8 cellular contexts compared by ENCODE assay signal in genomic region chr4:99087887-99088484, GRCh38. TPM values are rescaled to one million over a fixed set of nuclear protein-coding genes. Genes with fewer than 3 reads are reported as not detected.
A peak's percentile ranks its signal among the peaks of the same experiment; 100 is the strongest.
DNase-seq lines count a peak whose midpoint lies in the region; TF ChIP-seq lines count a peak whose summit lies in the region.

No MANE protein-coding gene starts in this region.

- peaks cover 2% of the 10 kb centered on the region for H3K9me3 Mint-ChIP-seq in activated naive CD4-positive, alpha-beta T cell treated with anti-CD3 and anti-CD28 coated beads for 36 hours
- H3K9me3 Mint-ChIP-seq in activated CD4-positive, alpha-beta T cell treated with anti-CD3 and anti-CD28 coated beads, Interleukin-2, amount 10 ng/mL, durations not matched to agents 24 days and 14 days: no peaks in the 10 kb centered on the region
- no peaks in the 10 kb centered on the region for H3K9me3 Mint-ChIP-seq in type B pancreatic cell

- H3K27ac ChIP-seq in esophagus muscularis mucosa (replicated peaks in 1 of 4) (peak overlapping the region; percentile 90 to 96 (median 94)), mucosa of rectum (ENCODE audit: low read depth in 2 of 2, low read length in 2 of 2) (peak overlapping the region; percentile 96 to 97)

- H3K27me3 ChIP-seq in HAP-1 (ENCODE audit: low read depth) (no peaks in the 10 kb centered on the region), esophagus muscularis mucosa (no peaks in the 10 kb centered on the region), mucosa of rectum (ENCODE audit: control insufficient read depth in 2 of 2, insufficient read depth in 2 of 2, low read length in 2 of 2) (no peaks in the 10 kb centered on the region)

- 12% methylated on average over 7 of the region's 18 CpGs for WGBS in esophagus muscularis mucosa

- H3K9ac ChIP-seq in mucosa of rectum (ENCODE audit: low read depth in 1 of 2, low read length in 2 of 2): peak overlapping the region; percentile 84 to 92

- DNase-seq in activated naive CD4-positive, alpha-beta T cell treated with anti-CD3 and anti-CD28 coated beads for 36 hours: peak; percentile 38
- DNase-seq in activated naive CD4-positive, alpha-beta T cell treated with Interleukin-2 at 50 U/mL for 16 hours: no peak
- DNase-seq in HAP-1 (ENCODE audit: low spot score in 2 of 2): peak; percentile 35 to 47
- no peak for DNase-seq in LNCaP clone FGC (ENCODE audit: low read depth)
- no peak for DNase-seq in activated CD4-positive, alpha-beta T cell treated with anti-CD3 and anti-CD28 coated beads, Interleukin-2, amount 10 ng/mL, durations not matched to agents 24 days and 14 days
- DNase-seq in esophagus muscularis mucosa (ENCODE audit: extremely low spot score): peak; percentile 95
- DNase-seq in type B pancreatic cell (ENCODE audit: extremely low spot score, unreplicated experiment): no peak

- H3K36me3 Mint-ChIP-seq in activated naive CD4-positive, alpha-beta T cell treated with anti-CD3 and anti-CD28 coated beads for 36 hours (ENCODE audit: low read depth): peaks cover 5% of the 10 kb centered on the region
- peaks cover 27% of the 10 kb centered on the region for H3K36me3 Mint-ChIP-seq in activated CD4-positive, alpha-beta T cell treated with anti-CD3 and anti-CD28 coated beads, Interleukin-2, amount 10 ng/mL, durations not matched to agents 24 days and 14 days (ENCODE audit: low read depth)
- H3K36me3 Mint-ChIP-seq in type B pancreatic cell: peaks cover 25% of the 10 kb centered on the region

- in situ Hi-C loops in HAP-1 (cut with MboI; ENCODE audit: low sequenced_read_pairs): no loop called here

- intact Hi-C loops in activated naive CD4-positive, alpha-beta T cell treated with anti-CD3 and anti-CD28 coated beads for 36 hours (cut with micrococcal nuclease): loop anchor here (1.0 to 5.0 kb wide), 11 partner anchors 32 to 945 kb away; partner anchors contain the start of genes METAP1, RAP1GDS1, STPG2 and TRMT10A
- intact Hi-C loops in activated CD4-positive, alpha-beta T cell treated with anti-CD3 and anti-CD28 coated beads, Interleukin-2, amount 10 ng/mL, durations not matched to agents 24 days and 14 days (cut with micrococcal nuclease): loop anchor here (1.0 to 2.0 kb wide), 5 partner anchors 31 to 945 kb away; partner anchors contain the start of genes METAP1, STPG2 and TRMT10A
- intact Hi-C loops in esophagus muscularis mucosa (cut with DNase I): no loop called here

- no peak for TF ChIP-seq CTCF in LNCaP clone FGC (IDR thresholded peaks at IDR 0.05; ENCODE audit: control insufficient read depth, extremely low read depth, insufficient read depth)
- no peak for TF ChIP-seq CTCF in esophagus muscularis mucosa (IDR thresholded peaks at IDR 0.05)
- no peak for TF ChIP-seq CTCF in type B pancreatic cell (conservative IDR thresholded peaks at IDR 0.05)

- H3K4me3 Mint-ChIP-seq in activated naive CD4-positive, alpha-beta T cell treated with anti-CD3 and anti-CD28 coated beads for 36 hours: peak overlapping the region; percentile 96
- H3K4me3 Mint-ChIP-seq in activated CD4-positive, alpha-beta T cell treated with anti-CD3 and anti-CD28 coated beads, Interleukin-2, amount 10 ng/mL, durations not matched to agents 24 days and 14 days: peak overlapping the region; percentile 90
- H3K4me3 Mint-ChIP-seq in type B pancreatic cell: peak overlapping the region; percentile 98

- peak overlapping the region; percentile 95 for H3K27ac Mint-ChIP-seq in activated naive CD4-positive, alpha-beta T cell treated with anti-CD3 and anti-CD28 coated beads for 36 hours
- H3K27ac Mint-ChIP-seq in activated CD4-positive, alpha-beta T cell treated with anti-CD3 and anti-CD28 coated beads, Interleukin-2, amount 10 ng/mL, durations not matched to agents 24 days and 14 days: peak overlapping the region; percentile 96
- H3K27ac Mint-ChIP-seq in type B pancreatic cell: peak overlapping the region; percentile 97

- TF ChIP-seq POLR2A in esophagus muscularis mucosa (IDR thresholded peaks at IDR 0.05; ENCODE audit: low read depth): no peak

- H3K27me3 Mint-ChIP-seq in activated naive CD4-positive, alpha-beta T cell treated with anti-CD3 and anti-CD28 coated beads for 36 hours (ENCODE audit: low read depth): no peaks in the 10 kb centered on the region
- peaks cover under 1% of the 10 kb centered on the region for H3K27me3 Mint-ChIP-seq in activated CD4-positive, alpha-beta T cell treated with anti-CD3 and anti-CD28 coated beads, Interleukin-2, amount 10 ng/mL, durations not matched to agents 24 days and 14 days
- no peaks in the 10 kb centered on the region for H3K27me3 Mint-ChIP-seq in type B pancreatic cell

- H3K4me1 Mint-ChIP-seq in activated naive CD4-positive, alpha-beta T cell treated with anti-CD3 and anti-CD28 coated beads for 36 hours (ENCODE audit: low read depth): peaks cover 32% of the 10 kb centered on the region
- H3K4me1 Mint-ChIP-seq in activated CD4-positive, alpha-beta T cell treated with anti-CD3 and anti-CD28 coated beads, Interleukin-2, amount 10 ng/mL, durations not matched to agents 24 days and 14 days: peaks cover 36% of the 10 kb centered on the region
- H3K4me1 Mint-ChIP-seq in type B pancreatic cell (ENCODE audit: unreplicated experiment): peaks cover 52% of the 10 kb centered on the region

- peak overlapping the region; percentile 91 for H3K4me3 ChIP-seq in HAP-1
- peak overlapping the region; percentile 86 for H3K4me3 ChIP-seq in LNCaP clone FGC (ENCODE audit: low read depth, low read length)
- H3K4me3 ChIP-seq in esophagus muscularis mucosa: peak overlapping the region; percentile 68 to 81 (median 74)
- H3K4me3 ChIP-seq in mucosa of rectum (ENCODE audit: low read length in 2 of 2): peak overlapping the region; percentile 82 to 91

- CTCF ChIA-PET in activated naive CD4-positive, alpha-beta T cell treated with anti-CD3 and anti-CD28 coated beads for 36 hours (lab: Charles Lee): interaction anchor here (0.8 to 2.2 kb wide), 3 partner anchors 32 to 945 kb away, joined by 3 to 8 read pairs (median 6); partner anchors contain the start of genes METAP1 and STPG2

- H3K36me3 ChIP-seq in HAP-1 (replicated peaks) (peaks cover 28% of the 10 kb centered on the region), esophagus muscularis mucosa (peaks cover 13 to 29% (median 20%) of the 10 kb centered on the region in 4 donors), mucosa of rectum (ENCODE audit: control insufficient read depth in 2 of 2, insufficient read depth in 2 of 2, low read length in 2 of 2) (peaks cover 18 to 21% of the 10 kb centered on the region in 2 donors)

- TF ChIP-seq EP300 in esophagus muscularis mucosa (IDR thresholded peaks at IDR 0.05): no peak

- 0 out of 2 replicates have a peak, but pooled peaks cover 2% of the 10 kb centered on the region for H3K9me3 ChIP-seq in HAP-1
- no peaks in the 10 kb centered on the region for H3K9me3 ChIP-seq in esophagus muscularis mucosa
- no peaks in the 10 kb centered on the region for H3K9me3 ChIP-seq in mucosa of rectum (ENCODE audit: control insufficient read depth in 2 of 2, low read length in 2 of 2)

- peaks cover 20% of the 10 kb centered on the region for H3K4me1 ChIP-seq in HAP-1
- peaks cover 8 to 79% (median 67%) of the 10 kb centered on the region in 4 donors for H3K4me1 ChIP-seq in esophagus muscularis mucosa
- H3K4me1 ChIP-seq in mucosa of rectum (ENCODE audit: control insufficient read depth in 2 of 2, insufficient read depth in 2 of 2, low read length in 2 of 2): peaks cover 10 to 13% of the 10 kb centered on the region in 2 donors

RNA-seq across cellular contexts. Expression of gene ADH5, which starts 0.6 kb away (rescaled TPM):
- 10 to 100 TPM; 94.3 to 99.9 TPM for total RNA-seq in activated naive CD4-positive, alpha-beta T cell treated with anti-CD3 and anti-CD28 coated beads for 36 hours
- total RNA-seq in activated CD4-positive, alpha-beta T cell treated with anti-CD3 and anti-CD28 coated beads, Interleukin-2, amount 10 ng/mL, durations not matched to agents 24 days and 14 days: 82.6 and 85.3 TPM in 2 replicates
- total RNA-seq in esophagus muscularis mucosa (100 to 1,000 TPM; 254 to 466 (median 421) TPM), type B pancreatic cell (ENCODE audit: low replicate concordance) (141 and 161 TPM in 2 replicates)

RNA-seq across cellular contexts. Expression of gene ADH4, which starts 56.1 kb away (rescaled TPM):
- not detected for total RNA-seq in activated naive CD4-positive, alpha-beta T cell treated with anti-CD3 and anti-CD28 coated beads for 36 hours
- not detected in 2 replicates for total RNA-seq in activated CD4-positive, alpha-beta T cell treated with anti-CD3 and anti-CD28 coated beads, Interleukin-2, amount 10 ng/mL, durations not matched to agents 24 days and 14 days
- total RNA-seq in esophagus muscularis mucosa (1 to 10 TPM in 1 of 4 donors, under 1 TPM in 3; 0.57 to 8.0 (median 0.75) TPM), type B pancreatic cell (ENCODE audit: low replicate concordance) (3.7 and 17.7 TPM in 2 replicates)

Comparison
In these comparisons a context has a peak if more than half of its experiments do, and no peak if none do; other contexts are left out.
1. DNase-seq: peak in activated naive CD4-positive, alpha-beta T cell treated with anti-CD3 and anti-CD28 coated beads for 36 hours (single experiment), HAP-1 (2 of 2) and esophagus muscularis mucosa (single experiment); none in activated naive CD4-positive, alpha-beta T cell treated with Interleukin-2 at 50 U/mL for 16 hours (single experiment), LNCaP clone FGC (single experiment), activated CD4-positive, alpha-beta T cell treated with anti-CD3 and anti-CD28 coated beads, Interleukin-2, amount 10 ng/mL, durations not matched to agents 24 days and 14 days (single experiment) and type B pancreatic cell (single experiment).
2. Peak in every context shown above with its lines, with median percentiles within 50 percentile points of each other: H3K27ac Mint-ChIP-seq, H3K4me3 Mint-ChIP-seq and H3K4me3 ChIP-seq.